ENCODE assay signal across 17 cellular contexts in genomic region chr2:133485868-133486267, GRCh38.
"Had no signal": no experiment of that assay in that cellular context is flagged by ENCODE, and none has a peak within 500 bp of the region (broad histone marks: within the 10 kb centered on the region; RNA-seq: fewer than 3 reads in every experiment).

No MANE protein-coding gene starts in this region.

- ATAC-seq: foreskin keratinocyte; left cardiac atrium; naive thymus-derived CD8-positive, alpha-beta T cell; stimulated activated naive B cell treated with anti-CD40 and anti-IgM and Interleukin-4, amounts not matched to agents 10 μg/mL and 1 μg/mL and 100 μg/mL, for 72 hours; stimulated activated naive CD8-positive, alpha-beta T cell treated with anti-CD3 and anti-CD28 coated beads, Interleukin-15, amount 100 ng/mL, for 72 hours; upper lobe of right lung had no signal

- DNase-seq: effector CD4-positive, alpha-beta T cell; endodermal cell; erythroblast; foreskin keratinocyte; head of caudate nucleus; kidney; left cardiac atrium; mesendoderm; naive thymus-derived CD8-positive, alpha-beta T cell; posterior cingulate gyrus; sigmoid colon; stimulated activated CD4-positive, alpha-beta T cell treated with anti-CD3 and anti-CD28 coated beads, Interleukin-2, amount 100 ng/mL, for 24 hours; stimulated activated CD4-positive, alpha-beta T cell treated with anti-CD3 and anti-CD28 coated beads, Interleukin-4, amount 100 ng/mL, for 4 hours; stimulated activated naive B cell treated with anti-CD40 and anti-IgM and Interleukin-4, amounts not matched to agents 10 μg/mL and 1 μg/mL and 100 μg/mL, for 72 hours; stimulated activated naive CD8-positive, alpha-beta T cell treated with anti-CD3 and anti-CD28 coated beads, Interleukin-15, amount 100 ng/mL, for 72 hours; testis; upper lobe of right lung had no signal
